1 cellular context compared by ENCODE assay signal in genomic region chr4:4659871-4660651, GRCh38.
TF ChIP-seq lines count a peak whose summit lies in the region.

No MANE protein-coding gene starts in this region.

TF ChIP-seq in K562, 482 proteins besides CTCF, POLR2A, EP300 and RAD21 (continued from another document and continues in another):
- TF ChIP-seq ZNF512 (tag; IDR thresholded peaks at IDR 0.05) (no peak), TAF1 (IDR thresholded peaks at IDR 0.05; ENCODE audit: control insufficient read depth, extremely low read depth, insufficient read depth, low read length, severe bottlenecking) (no peak), SMARCA5 (IDR thresholded peaks at IDR 0.05) (no peak), SRSF3 (IDR thresholded peaks at IDR 0.05; ENCODE audit: insufficient read depth, low read length) (no peak), PRMT5 (CRISPR knock-in tag; IDR thresholded peaks at IDR 0.05) (no peak), ZNF589 (CRISPR knock-in tag; IDR thresholded peaks at IDR 0.05; ENCODE audit: low read depth) (peak; percentile 90), ILF3 (IDR thresholded peaks at IDR 0.05; ENCODE audit: borderline replicate concordance) (no peak), AFF4 (CRISPR knock-in tag; IDR thresholded peaks at IDR 0.05) (no peak), MECOM (CRISPR knock-in tag; IDR thresholded peaks at IDR 0.05) (no peak), HCFC1 (IDR thresholded peaks at IDR 0.05; ENCODE audit: low read depth, low read length) (no peak), ZKSCAN1 (IDR thresholded peaks at IDR 0.05; ENCODE audit: low read depth, low read length) (no peak), ZNF639 (CRISPR knock-in tag; conservative IDR thresholded peaks at IDR 0.05 in 1 of 2, IDR thresholded peaks at IDR 0.05 in 1 of 2) (no peak), ZNF445 (CRISPR knock-in tag; IDR thresholded peaks at IDR 0.05; ENCODE audit: low read depth) (no peak), ELF4 (CRISPR knock-in tag; IDR thresholded peaks at IDR 0.05) (no peak), ZBTB33 (CRISPR knock-in tag; IDR thresholded peaks at IDR 0.05) (peak; percentile 90), RBM15 (IDR thresholded peaks at IDR 0.05; ENCODE audit: insufficient read depth, low read length) (no peak), KAT7 (CRISPR knock-in tag; IDR thresholded peaks at IDR 0.05; ENCODE audit: borderline replicate concordance) (no peak), MCM2 (IDR thresholded peaks at IDR 0.05; ENCODE audit: low read depth) (no peak), SAP30 (IDR thresholded peaks at IDR 0.05; ENCODE audit: borderline replicate concordance, insufficient read depth, low read depth, low read length, poor library complexity, severe bottlenecking) (no peak), NFRKB (IDR thresholded peaks at IDR 0.05; ENCODE audit: low read depth) (peak; percentile 18; the same call in 1 of the 2 replicates), E2F1 (CRISPR knock-in tag; IDR thresholded peaks at IDR 0.05) (no peak), CBFA2T2 (conservative IDR thresholded peaks at IDR 0.05) (no peak), ATF3 (IDR thresholded peaks at IDR 0.05) (peak; percentile 82), ATF3 (CRISPR knock-in tag; conservative IDR thresholded peaks at IDR 0.05) (no peak), HMBOX1 (IDR thresholded peaks at IDR 0.05) (peak; percentile 43; the same call in 1 of the 2 replicates), ZNF696 (CRISPR knock-in tag; conservative IDR thresholded peaks at IDR 0.05) (no peak), ZZZ3 (IDR thresholded peaks at IDR 0.05) (no peak), ZFP36 (IDR thresholded peaks at IDR 0.05; ENCODE audit: low read depth, low read length, partially characterized antibody) (no peak), RFX7 (CRISPR knock-in tag; IDR thresholded peaks at IDR 0.05) (no peak), CHD7 (IDR thresholded peaks at IDR 0.05; ENCODE audit: low read depth, low read length) (no peak), ETS2 (tag; IDR thresholded peaks at IDR 0.05; ENCODE audit: borderline replicate concordance, poor library complexity, severe bottlenecking) (no peak), MAX (CRISPR knock-in tag; IDR thresholded peaks at IDR 0.05) (no peak)
